ENCODE assay signal across 1 cellular context in genomic region chr13:67383358-67383757, GRCh38.
TF ChIP-seq lines count a peak whose summit lies in the region.

No MANE protein-coding gene starts in this region.

TF ChIP-seq in GM23338, 12 proteins besides CTCF, POLR2A, EP300 and RAD21 (continued from another document):
- no peak for TF ChIP-seq REST (IDR thresholded peaks at IDR 0.05; ENCODE audit: unreplicated experiment)
